Comparison of ENCODE assay signal across 8 cellular contexts in the genomic region with DNA sequence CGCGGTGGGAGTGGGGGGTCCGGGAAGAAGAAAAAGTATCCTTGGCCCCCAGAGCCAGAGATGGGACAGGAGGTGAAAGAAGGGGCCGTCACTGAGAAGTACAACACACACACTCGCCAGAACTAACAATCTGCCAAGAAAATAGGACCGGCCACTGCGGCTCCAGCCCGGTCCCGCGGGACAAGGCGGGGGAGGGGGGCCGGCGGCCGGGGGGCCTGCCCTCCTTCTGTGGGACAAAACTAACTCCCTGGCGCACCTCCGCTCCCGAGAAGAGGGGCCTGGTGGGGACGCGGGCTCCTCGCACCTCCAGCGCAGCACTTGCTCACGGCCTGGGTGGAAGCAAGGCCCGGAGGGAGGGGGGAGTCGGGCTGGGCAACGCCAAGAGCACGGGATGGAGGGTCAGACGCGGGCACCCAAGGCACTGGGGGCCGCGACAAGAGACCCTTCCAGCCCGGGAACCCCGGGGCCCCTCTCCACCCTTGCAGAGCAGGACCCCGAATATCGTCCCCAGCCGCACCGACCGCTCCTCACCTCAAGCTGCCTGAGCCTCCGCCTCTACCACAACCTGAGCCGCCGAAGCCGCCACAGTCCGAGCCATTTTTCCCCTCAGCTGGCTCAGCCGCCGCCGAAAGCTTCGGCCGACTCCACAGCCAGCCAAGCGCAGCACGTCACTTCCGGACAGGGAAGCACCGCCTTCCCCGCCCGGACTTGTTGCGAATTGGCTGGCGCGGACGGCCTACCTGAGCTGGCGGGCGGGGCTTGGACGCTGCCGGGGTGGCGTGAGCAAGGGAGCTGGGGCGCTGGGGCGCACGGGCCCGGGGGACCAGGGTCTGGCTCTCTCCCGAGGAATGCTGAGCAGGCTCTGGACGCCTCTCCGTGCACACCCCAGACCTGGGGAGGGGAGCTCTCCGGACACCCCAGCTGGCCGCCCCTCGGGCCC. TPM values are rescaled to one million over a fixed set of nuclear protein-coding genes. Genes with fewer than 3 reads are reported as not detected.
DNase-seq lines count a peak whose midpoint lies in the region; ATAC-seq lines count a peak whose summit lies in the region.

A gene with protein sequence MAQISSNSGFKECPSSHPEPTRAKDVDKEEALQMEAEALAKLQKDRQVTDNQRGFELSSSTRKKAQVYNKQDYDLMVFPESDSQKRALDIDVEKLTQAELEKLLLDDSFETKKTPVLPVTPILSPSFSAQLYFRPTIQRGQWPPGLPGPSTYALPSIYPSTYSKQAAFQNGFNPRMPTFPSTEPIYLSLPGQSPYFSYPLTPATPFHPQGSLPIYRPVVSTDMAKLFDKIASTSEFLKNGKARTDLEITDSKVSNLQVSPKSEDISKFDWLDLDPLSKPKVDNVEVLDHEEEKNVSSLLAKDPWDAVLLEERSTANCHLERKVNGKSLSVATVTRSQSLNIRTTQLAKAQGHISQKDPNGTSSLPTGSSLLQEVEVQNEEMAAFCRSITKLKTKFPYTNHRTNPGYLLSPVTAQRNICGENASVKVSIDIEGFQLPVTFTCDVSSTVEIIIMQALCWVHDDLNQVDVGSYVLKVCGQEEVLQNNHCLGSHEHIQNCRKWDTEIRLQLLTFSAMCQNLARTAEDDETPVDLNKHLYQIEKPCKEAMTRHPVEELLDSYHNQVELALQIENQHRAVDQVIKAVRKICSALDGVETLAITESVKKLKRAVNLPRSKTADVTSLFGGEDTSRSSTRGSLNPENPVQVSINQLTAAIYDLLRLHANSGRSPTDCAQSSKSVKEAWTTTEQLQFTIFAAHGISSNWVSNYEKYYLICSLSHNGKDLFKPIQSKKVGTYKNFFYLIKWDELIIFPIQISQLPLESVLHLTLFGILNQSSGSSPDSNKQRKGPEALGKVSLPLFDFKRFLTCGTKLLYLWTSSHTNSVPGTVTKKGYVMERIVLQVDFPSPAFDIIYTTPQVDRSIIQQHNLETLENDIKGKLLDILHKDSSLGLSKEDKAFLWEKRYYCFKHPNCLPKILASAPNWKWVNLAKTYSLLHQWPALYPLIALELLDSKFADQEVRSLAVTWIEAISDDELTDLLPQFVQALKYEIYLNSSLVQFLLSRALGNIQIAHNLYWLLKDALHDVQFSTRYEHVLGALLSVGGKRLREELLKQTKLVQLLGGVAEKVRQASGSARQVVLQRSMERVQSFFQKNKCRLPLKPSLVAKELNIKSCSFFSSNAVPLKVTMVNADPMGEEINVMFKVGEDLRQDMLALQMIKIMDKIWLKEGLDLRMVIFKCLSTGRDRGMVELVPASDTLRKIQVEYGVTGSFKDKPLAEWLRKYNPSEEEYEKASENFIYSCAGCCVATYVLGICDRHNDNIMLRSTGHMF (N-terminal part only) (minus strand): TSS at position 670 of the 940 bp plus-strand sequence. CDS start 38,245 bp downstream, outside the sequence.

- peaks cover 25 to 41% (median 32%) of the 10 kb centered on the region in 3 donors for H3K4me1 Mint-ChIP-seq in IgD-negative memory B cell

- H3K9me3 Mint-ChIP-seq in IgD-negative memory B cell: no peaks in the 10 kb centered on the region

- H3K27me3 Mint-ChIP-seq in IgD-negative memory B cell: no peaks in the 10 kb centered on the region

- peak; percentile 95 for ATAC-seq in GM21576 (IDR thresholded peaks at IDR 0.05; ENCODE audit: unreplicated experiment)

- H3K36me3 Mint-ChIP-seq in IgD-negative memory B cell: peaks cover 4% of the 10 kb centered on the region

- H3K27ac Mint-ChIP-seq in IgD-negative memory B cell: peak within 1 kb of the TSS; percentile 91 to 99 (median 96)

- H3K4me3 Mint-ChIP-seq in IgD-negative memory B cell: peak within 1 kb of the TSS; percentile 98 to 99 (median 99)

- DNase-seq in DMS153 (lab: John Stamatoyannopoulos, UW): peak; percentile 90
- peak; percentile 96 for DNase-seq in OCI-M1 (lab: John Stamatoyannopoulos, UW)
- peak; percentile 92 for DNase-seq in activated T-cell treated with anti-CD3 and anti-CD28 coated beads for 24 hours (ENCODE audit: low read depth)
- DNase-seq in epidermal melanocyte (ENCODE audit: insufficient read length, low spot score): peak; percentile 85
- peak; percentile 92 for DNase-seq in middle frontal gyrus (ENCODE audit: extremely low spot score, low spot score)
- DNase-seq in stimulated activated CD8-positive, alpha-beta memory T cell treated with anti-CD3 and anti-CD28 coated beads, Interleukin-2, amount 100 ng/mL, for 48 hours (ENCODE audit: low read depth in 2 of 2): peak; percentile 93 to 94

RNA-seq across cellular contexts. Expression of the gene that starts here (rescaled TPM):
- 5.1 TPM for polyA plus RNA-seq in IgD-negative memory B cell

Comparison
In these comparisons a context has a peak if more than half of its experiments do, and no peak if none do; other contexts are left out.
1. Peak in every context shown above with its lines: DNase-seq and ATAC-seq.